Comparison of ENCODE assay signal across 31 cellular contexts in genomic region chr3:37988931-37989525, GRCh38. TPM values are rescaled to one million over a fixed set of nuclear protein-coding genes. Genes with fewer than 3 reads are reported as not detected.
DNase-seq lines count a peak whose midpoint lies in the region; ATAC-seq, FAIRE-seq and TF ChIP-seq lines count a peak whose summit lies in the region.
"Had no signal": no experiment of that assay in that cellular context is flagged by ENCODE, and none has a peak within 500 bp of the region (broad histone marks: within the 10 kb centered on the region; RNA-seq: fewer than 3 reads in every experiment).

No MANE protein-coding gene starts in this region.

- H3K79me2 ChIP-seq in osteoblast (ENCODE audit: insufficient read depth, low read length) = no peaks in the 10 kb centered on the region

- H4K20me1 ChIP-seq in osteoblast (ENCODE audit: insufficient read depth, low read length) = no peaks in the 10 kb centered on the region

- no peak overlapping the region for H3K27ac ChIP-seq in kidney (ENCODE audit: low read depth in 2 of 2, low read length in 2 of 2)
- H3K27ac ChIP-seq in osteoblast (ENCODE audit: low read depth, low read length) = no peak overlapping the region
- no peak overlapping the region for H3K27ac ChIP-seq in upper lobe of right lung
- H3K27ac ChIP-seq: brain microvascular endothelial cell, KMS-11, lower lobe of right lung, right lobe of liver, thyroid gland had no signal

- H3K27me3 ChIP-seq in osteoblast (ENCODE audit: insufficient read depth, low read length) (no peaks in the 10 kb centered on the region), upper lobe of right lung (no peaks in the 10 kb centered on the region)
- H3K27me3 ChIP-seq: brain microvascular endothelial cell, right lobe of liver, thyroid gland had no signal

- peaks cover 0 to 4% of the 10 kb centered on the region in 2 donors for H3K36me3 ChIP-seq in kidney (ENCODE audit: control insufficient read depth in 1 of 2, insufficient read depth in 2 of 2, low read length in 2 of 2)
- no peaks in the 10 kb centered on the region for H3K36me3 ChIP-seq in osteoblast (ENCODE audit: insufficient read depth, low read length)
- H3K36me3 ChIP-seq in upper lobe of right lung = no peaks in the 10 kb centered on the region
- H3K36me3 ChIP-seq: brain microvascular endothelial cell, right lobe of liver, thyroid gland had no signal

- no peaks in the 10 kb centered on the region for H3K9me3 ChIP-seq in kidney (ENCODE audit: control insufficient read depth in 1 of 2, low read length in 2 of 2)
- no peaks in the 10 kb centered on the region for H3K9me3 ChIP-seq in osteoblast (ENCODE audit: low read depth, low read length)
- H3K9me3 ChIP-seq in upper lobe of right lung = no peaks in the 10 kb centered on the region
- H3K9me3 ChIP-seq: lower lobe of right lung, right lobe of liver, thyroid gland had no signal

- DNase-seq in NCI-H510A treated with DMSO at 0.1 percent for 48 hours (lab: John Stamatoyannopoulos, UW) = peak; percentile 6
- DNase-seq in NCI-H510A (lab: John Stamatoyannopoulos, UW) = no peak
- DNase-seq in kidney = peak; percentile 67
- peak; percentile 38 for DNase-seq in osteoblast (ENCODE audit: insufficient read length, low spot score, missing footprints)
- DNase-seq in upper lobe of right lung = peak; percentile 39
- no peak for DNase-seq in kidney glomerular epithelial cell (lab: John Stamatoyannopoulos, UW)
- DNase-seq in GM03348 (ENCODE audit: low spot score) = no peak
- no peak for DNase-seq in NCI-H524 (lab: John Stamatoyannopoulos, UW)
- DNase-seq: 8988T; activated CD4-positive, alpha-beta T cell treated with anti-CD3 and anti-CD28 coated beads, Interleukin-2, amount 50 U/mL, for 1 hour; activated CD8-positive, alpha-beta memory T cell treated with anti-CD3 and anti-CD28 coated beads, Interleukin-2, amount 10 ng/mL, durations not matched to agents 7 days and 5 days; activated naive CD4-positive, alpha-beta T cell treated with anti-CD3 and anti-CD28 coated beads, Interleukin-2, amount 50 U/mL, for 16 hours; activated T-cell treated with anti-CD3 and anti-CD28 coated beads, Interleukin-2, amount 50 U/mL, for 72 hours; amniotic stem cell; brain microvascular endothelial cell; DMS53; effector CD8-positive, alpha-beta T cell; erythroblast; H9; lower lobe of right lung; NCI-H1436 treated with DMSO at 0.1 percent for 48 hours; NCI-H524 treated with DMSO at 0.1 percent for 48 hours; SHP77 treated with DMSO at 0.1 percent for 48 hours; thyroid gland had no signal

- FAIRE-seq in kidney (lab: Jason Lieb, UNC) = no peak
- FAIRE-seq: G401.6, HTR-8/SVneo, keratinocyte had no signal

- no peak overlapping the region for H3K9ac ChIP-seq in kidney (ENCODE audit: low read length in 2 of 2)
- H3K9ac ChIP-seq: KMS-11 had no signal

- H3K4me3 ChIP-seq in kidney (ENCODE audit: low read length in 2 of 2) (no peak overlapping the region), osteoblast (ENCODE audit: insufficient read depth, low read length) (no peak overlapping the region), upper lobe of right lung (no peak overlapping the region)
- H3K4me3 ChIP-seq: lower lobe of right lung, right lobe of liver, thyroid gland had no signal

- ATAC-seq in upper lobe of right lung = no peak
- ATAC-seq: activated CD8-positive, alpha-beta memory T cell treated with anti-CD3 and anti-CD28 coated beads, Interleukin-2, amount 10 ng/mL, durations not matched to agents 7 days and 5 days; activated T-cell treated with anti-CD3 and anti-CD28 coated beads, Interleukin-2, amount 50 U/mL, for 72 hours; lower lobe of right lung; Panc1; right lobe of liver; WTC11 had no signal

- TF ChIP-seq CTCF in kidney (IDR thresholded peaks at IDR 0.05; ENCODE audit: borderline replicate concordance, extremely low read depth, insufficient read depth) = no peak
- no peak for TF ChIP-seq CTCF in osteoblast (IDR thresholded peaks at IDR 0.05; ENCODE audit: extremely low read depth, low read depth, low read length)
- no peak for TF ChIP-seq CTCF in upper lobe of right lung (IDR thresholded peaks at IDR 0.05)

- intact Hi-C loops in kidney (cut with DNase I) (no loop called here), upper lobe of right lung (cut with DNase I) (no loop called here)

- H2AFZ ChIP-seq in osteoblast (ENCODE audit: low read length) = no peak overlapping the region

- H3K4me2 ChIP-seq in osteoblast (ENCODE audit: insufficient read depth, low read length) = no peak overlapping the region
- H3K4me2 ChIP-seq: KMS-11 had no signal

- H3K4me1 ChIP-seq in kidney (ENCODE audit: control insufficient read depth in 1 of 2, insufficient read depth in 1 of 2, low read depth in 1 of 2, low read length in 2 of 2) = peaks cover 0 to 5% of the 10 kb centered on the region in 2 donors
- peaks cover 4% of the 10 kb centered on the region for H3K4me1 ChIP-seq in osteoblast (ENCODE audit: insufficient read depth, low read length)
- H3K4me1 ChIP-seq in upper lobe of right lung = peaks cover 16% of the 10 kb centered on the region

RNA-seq across cellular contexts. Expression of gene VILL, which starts 1.6 kb away (rescaled TPM):
- 7.6 TPM for total RNA-seq in kidney
- 7.4 TPM for polyA plus RNA-seq in kidney (ENCODE audit: insufficient read depth, low read depth, low replicate concordance)
- 6.8 and 7.6 TPM in 2 replicates for total RNA-seq in osteoblast
- 8.9 TPM for total RNA-seq in upper lobe of right lung

RNA-seq across cellular contexts. Expression of gene PLCD1, which starts 40.4 kb away (rescaled TPM):
- total RNA-seq in kidney (50.0 TPM), osteoblast (23.2 and 23.6 TPM in 2 replicates), upper lobe of right lung (32.2 TPM)
- polyA plus RNA-seq in kidney (ENCODE audit: insufficient read depth, low read depth, low replicate concordance) = 39.1 TPM

RNA-seq across cellular contexts. Expression of gene DLEC1, which starts 50.0 kb away (rescaled TPM):
- total RNA-seq in kidney (3.3 TPM), osteoblast (under 0.01 and 0.29 TPM in 2 replicates), upper lobe of right lung (2.7 TPM)
- 0.52 TPM for polyA plus RNA-seq in kidney (ENCODE audit: insufficient read depth, low read depth, low replicate concordance)
- polyA plus RNA-seq: keratinocyte had no signal

Comparison
In these comparisons a context has a peak if more than half of its experiments do, and no peak if none do; other contexts are left out.
1. DNase-seq: peak in NCI-H510A treated with DMSO at 0.1 percent for 48 hours (single experiment), kidney (single experiment), osteoblast (single experiment) and upper lobe of right lung (single experiment); none in NCI-H510A (single experiment), kidney glomerular epithelial cell (single experiment), GM03348 (single experiment) and NCI-H524 (0 of 2).